8 cellular contexts compared by ENCODE assay signal in genomic region chr11:72223615-72224586, GRCh38. TPM values are rescaled to one million over a fixed set of nuclear protein-coding genes. Genes with fewer than 3 reads are reported as not detected.
DNase-seq lines count a peak whose midpoint lies in the region; ATAC-seq and TF ChIP-seq lines count a peak whose summit lies in the region.

No MANE protein-coding gene starts in this region.

- H3K27me3 Mint-ChIP-seq in activated T-helper 17 cell treated with anti-CD3 and anti-CD28 coated beads, Interleukin-2, amount 50 U/mL, for 72 hours, result no peaks in the 10 kb centered on the region
- peaks cover 7% of the 10 kb centered on the region for H3K27me3 Mint-ChIP-seq in neural progenitor cell (ENCODE audit: insufficient read depth, low read depth)

- peak overlapping the region; percentile 97 for H3K4me2 ChIP-seq in neural progenitor cell

- H3K4me3 ChIP-seq in NT2/D1 (ENCODE audit: insufficient read length, low read depth) (peak overlapping the region; percentile 73), neural progenitor cell (peak overlapping the region; percentile 87), upper lobe of left lung (peak overlapping the region; percentile 83 to 90 (median 86))

- H3K27me3 ChIP-seq in NT2/D1 (ENCODE audit: insufficient read depth, insufficient read length) (no peaks in the 10 kb centered on the region), neural progenitor cell (no peaks in the 10 kb centered on the region), upper lobe of left lung (no peaks in the 10 kb centered on the region)

- H3K4me1 ChIP-seq in NT2/D1 (ENCODE audit: insufficient read depth, insufficient read length) (peaks cover 12% of the 10 kb centered on the region), neural progenitor cell (peaks cover 5% of the 10 kb centered on the region), upper lobe of left lung (peaks cover 23 to 40% (median 29%) of the 10 kb centered on the region in 4 donors)

- no peak for TF ChIP-seq EP300 in upper lobe of left lung (IDR thresholded peaks at IDR 0.05)

- no peaks in the 10 kb centered on the region for H3K9me3 ChIP-seq in NT2/D1 (ENCODE audit: insufficient read depth, low read length)
- no peaks in the 10 kb centered on the region for H3K9me3 ChIP-seq in neural progenitor cell (ENCODE audit: low read depth)
- no peaks in the 10 kb centered on the region for H3K9me3 ChIP-seq in upper lobe of left lung

- DNase-seq in AG08395 (ENCODE audit: low spot score), result peak; percentile 69
- DNase-seq in NT2/D1 (ENCODE audit: low read depth, low spot score), result no peak
- peak; percentile 37 for DNase-seq in fibroblast of the conjunctiva (ENCODE audit: low read depth)
- peak; percentile 57 for DNase-seq in neural progenitor cell (ENCODE audit: low spot score)
- peak; percentile 82 to 96 for DNase-seq in upper lobe of left lung

- H3K9ac ChIP-seq in NT2/D1 (ENCODE audit: insufficient read length, low read depth), result peak overlapping the region; percentile 90
- peak overlapping the region; percentile 57 for H3K9ac ChIP-seq in neural progenitor cell

- H3K36me3 ChIP-seq in NT2/D1 (ENCODE audit: insufficient read depth, insufficient read length, low read length), result peaks cover 30% of the 10 kb centered on the region
- H3K36me3 ChIP-seq in neural progenitor cell, result no peaks in the 10 kb centered on the region
- H3K36me3 ChIP-seq in upper lobe of left lung, result peaks cover 2 to 20% (median 13%) of the 10 kb centered on the region in 4 donors

- H3K27ac ChIP-seq in neural progenitor cell (no peak overlapping the region), upper lobe of left lung (peak overlapping the region; percentile 96 to 98 (median 98))

- no peak for TF ChIP-seq CTCF in neural progenitor cell (IDR thresholded peaks at IDR 0.05)
- no peak for TF ChIP-seq CTCF in upper lobe of left lung (IDR thresholded peaks at IDR 0.05)

- peaks cover 10% of the 10 kb centered on the region for H3K36me3 Mint-ChIP-seq in activated T-helper 17 cell treated with anti-CD3 and anti-CD28 coated beads, Interleukin-2, amount 50 U/mL, for 72 hours (ENCODE audit: low read depth)
- H3K36me3 Mint-ChIP-seq in neural progenitor cell, result peaks cover 3% of the 10 kb centered on the region

- H3K27ac Mint-ChIP-seq in activated T-helper 17 cell treated with anti-CD3 and anti-CD28 coated beads, Interleukin-2, amount 50 U/mL, for 72 hours, result peak overlapping the region; percentile 95
- peak overlapping the region; percentile 94 for H3K27ac Mint-ChIP-seq in neural progenitor cell

- ATAC-seq in GM18867 (IDR thresholded peaks at IDR 0.05; ENCODE audit: unreplicated experiment) (peak; percentile 52), HG03095 (IDR thresholded peaks at IDR 0.05; ENCODE audit: unreplicated experiment) (peak; percentile 46), upper lobe of left lung (ENCODE audit: low FRiP score in 2 of 2) (peak; percentile 52 to 91)
- peak; percentile 69 for ATAC-seq in activated T-helper 17 cell treated with anti-CD3 and anti-CD28 coated beads, Interleukin-2, amount 50 U/mL, for 72 hours (replicated peaks)

- 0 to 1% methylated on average over 16 to 39 of the region's 85 CpGs for WGBS in upper lobe of left lung, 2 donors

- peak overlapping the region; percentile 33 for H2AFZ ChIP-seq in neural progenitor cell (replicated peaks)

- peaks cover 7% of the 10 kb centered on the region for H3K4me1 Mint-ChIP-seq in activated T-helper 17 cell treated with anti-CD3 and anti-CD28 coated beads, Interleukin-2, amount 50 U/mL, for 72 hours
- peaks cover 23% of the 10 kb centered on the region for H3K4me1 Mint-ChIP-seq in neural progenitor cell

- peaks cover 19% of the 10 kb centered on the region for H4K20me1 ChIP-seq in neural progenitor cell (ENCODE audit: low read depth)

- peaks cover 26% of the 10 kb centered on the region for H3K79me2 ChIP-seq in neural progenitor cell (ENCODE audit: low read depth)

- no peaks in the 10 kb centered on the region for H3K9me3 Mint-ChIP-seq in activated T-helper 17 cell treated with anti-CD3 and anti-CD28 coated beads, Interleukin-2, amount 50 U/mL, for 72 hours
- H3K9me3 Mint-ChIP-seq in neural progenitor cell, result no peaks in the 10 kb centered on the region

- H3K4me3 Mint-ChIP-seq in activated T-helper 17 cell treated with anti-CD3 and anti-CD28 coated beads, Interleukin-2, amount 50 U/mL, for 72 hours, result peak overlapping the region; percentile 94
- peak overlapping the region; percentile 95 for H3K4me3 Mint-ChIP-seq in neural progenitor cell

- TF ChIP-seq POLR2A in upper lobe of left lung (IDR thresholded peaks at IDR 0.05), result peak in 1 of 4 donors; percentile 38

- H3F3A ChIP-seq in neural progenitor cell (ENCODE audit: low read depth), result peaks cover 19% of the 10 kb centered on the region

RNA-seq across cellular contexts. Expression of gene INPPL1, which starts 0.7 kb away (rescaled TPM):
- 10 to 100 TPM; 69.3 to 86.6 TPM for total RNA-seq in activated T-helper 17 cell treated with anti-CD3 and anti-CD28 coated beads, Interleukin-2, amount 50 U/mL, for 72 hours
- total RNA-seq in neural progenitor cell (ENCODE audit: low replicate concordance) (30.8 and 64.8 TPM in 2 replicates), upper lobe of left lung (100 to 1,000 TPM in 4 of 6 donors, 10 to 100 TPM in 2; 84.0 to 383 (median 180) TPM)

RNA-seq across cellular contexts. Expression of gene FOLR2, which starts 7.3 kb away (rescaled TPM):
- total RNA-seq in activated T-helper 17 cell treated with anti-CD3 and anti-CD28 coated beads, Interleukin-2, amount 50 U/mL, for 72 hours, result not detected
- total RNA-seq in neural progenitor cell (ENCODE audit: low replicate concordance) (not detected in 2 replicates), upper lobe of left lung (10 to 100 TPM in 3 of 6 donors, 1 to 10 TPM in 3; 4.8 to 28.7 (median 12.8) TPM)

RNA-seq across cellular contexts. Expression of gene PHOX2A, which starts 20.1 kb away (rescaled TPM):
- total RNA-seq in activated T-helper 17 cell treated with anti-CD3 and anti-CD28 coated beads, Interleukin-2, amount 50 U/mL, for 72 hours, result not detected
- total RNA-seq in neural progenitor cell (ENCODE audit: low replicate concordance) (not detected in 2 replicates), upper lobe of left lung (not detected)

RNA-seq across cellular contexts. Expression of gene FOLR1, which starts 32.0 kb away (rescaled TPM):
- total RNA-seq in activated T-helper 17 cell treated with anti-CD3 and anti-CD28 coated beads, Interleukin-2, amount 50 U/mL, for 72 hours, result not detected
- total RNA-seq in neural progenitor cell (ENCODE audit: low replicate concordance) (3.6 and 9.6 TPM in 2 replicates), upper lobe of left lung (100 to 1,000 TPM; 132 to 523 (median 171) TPM)
